In the genomic region with DNA sequence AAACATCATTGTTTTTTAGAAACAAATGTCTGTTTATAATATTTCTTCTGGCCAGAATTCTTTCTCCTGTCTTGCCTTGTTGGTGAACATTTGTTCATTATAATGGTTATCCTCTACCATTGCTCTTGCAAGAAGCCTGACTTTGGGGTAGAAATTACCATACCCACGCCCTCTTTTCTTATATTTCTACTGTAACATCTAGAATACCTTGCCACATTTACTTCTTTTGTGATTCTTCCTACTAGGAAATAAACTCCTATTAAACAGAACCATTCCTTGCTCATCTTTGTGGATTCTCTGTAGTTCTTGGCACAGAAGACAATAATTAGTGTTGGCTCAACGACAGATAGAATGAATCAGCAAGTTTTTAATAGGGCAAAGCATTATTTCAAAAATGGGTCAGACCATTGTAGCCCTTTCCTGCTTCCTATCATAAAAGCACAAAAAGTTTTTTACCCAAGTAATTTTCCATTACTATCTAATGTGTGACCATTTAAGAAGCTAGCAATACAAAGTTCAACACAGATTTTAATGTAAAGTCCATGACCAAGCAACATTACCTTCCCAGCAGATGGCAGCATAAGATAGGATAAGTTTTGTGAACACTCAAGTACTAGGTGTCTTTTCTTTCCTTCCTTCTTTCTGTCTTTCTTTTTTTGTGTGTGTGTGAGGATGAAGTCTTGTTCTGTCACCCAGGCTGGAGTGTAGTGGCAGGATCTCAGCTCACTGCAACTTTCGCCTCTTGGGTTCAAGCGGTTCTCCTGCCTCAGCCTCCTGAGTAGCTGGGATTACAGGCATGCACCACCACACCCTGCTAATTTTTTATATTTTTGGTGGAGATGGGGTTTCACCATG, we compare ENCODE assay signal across 8 cellular contexts.
DNase-seq lines count a peak whose midpoint lies in the region; ATAC-seq, FAIRE-seq and TF ChIP-seq lines count a peak whose summit lies in the region.

No MANE protein-coding gene starts in this region.

- H4K20me1 ChIP-seq in smooth muscle cell (ENCODE audit: low read depth), result no peaks in the 10 kb centered on the region

- peaks cover 2% of the 10 kb centered on the region; the same call in 1 of the 3 replicates for H3K9me3 ChIP-seq in A549
- no peaks in the 10 kb centered on the region for H3K9me3 ChIP-seq in adipocyte (ENCODE audit: control insufficient read depth, low read length)
- H3K9me3 ChIP-seq in right cardiac atrium (ENCODE audit: control insufficient read depth, low read length), result no peaks in the 10 kb centered on the region
- no peaks in the 10 kb centered on the region for H3K9me3 ChIP-seq in smooth muscle cell (replicated peaks; ENCODE audit: low read depth)

- peak; percentile 92 to 96 for ATAC-seq in A549
- peak; percentile 89 for ATAC-seq in GM18505 (IDR thresholded peaks at IDR 0.05; ENCODE audit: unreplicated experiment)
- ATAC-seq in HG03103 (IDR thresholded peaks at IDR 0.05; ENCODE audit: low read depth, unreplicated experiment), result peak; percentile 84
- ATAC-seq in right cardiac atrium, result peak; percentile 77 to 82

- POLR2A ChIA-PET in A549 (lab: Yijun Ruan, JAX), result no interaction called here

- WGBS in A549 (ENCODE audit: missing lambda C conversion rate), result 19% methylated on average over 4 of the region's 4 CpGs
- 60% methylated on average over 4 of the region's 4 CpGs for WGBS in right cardiac atrium
- 63% methylated on average over 4 of the region's 4 CpGs for WGBS in smooth muscle cell (ENCODE audit: low lambda C conversion rate)

- CTCF ChIA-PET in A549 (lab: Yijun Ruan, JAX), result interaction anchor here (0.7 to 5.1 kb wide), 36 partner anchors 9 to 1230 kb away, joined by 3 to 64 read pairs (median 4); no protein-coding TSS in a partner anchor

- 0 out of 5 replicates have a peak, but pooled peaks of 1 of the 2 experiments have one; percentile 8 for TF ChIP-seq EP300 in A549 (IDR thresholded peaks at IDR 0.05)

- DNase-seq in A549 (ENCODE audit: low read depth in 1 of 2, low spot score in 1 of 2) (peak; percentile 52 to 93), NCI-H2196 (lab: John Stamatoyannopoulos, UW; ENCODE audit: unreplicated experiment) (peak; percentile 77), adipocyte (ENCODE audit: low read depth) (peak; percentile 89), right cardiac atrium (no peak), smooth muscle cell (lab: John Stamatoyannopoulos, UW; ENCODE audit: unreplicated experiment) (no peak)
- DNase-seq in activated naive CD4-positive, alpha-beta T cell (lab: John Stamatoyannopoulos, UW), result no peak

- H3K4me3 ChIP-seq in A549 (no peak overlapping the region), adipocyte (ENCODE audit: low read length) (peak overlapping the region; percentile 7), right cardiac atrium (ENCODE audit: low read length) (no peak overlapping the region), smooth muscle cell (no peak overlapping the region)

- peak; percentile 98 for FAIRE-seq in A549 (lab: Jason Lieb, UNC)

- TF ChIP-seq CTCF in A549 (IDR thresholded peaks at IDR 0.05), result peak; percentile 96
- peak; percentile 86 for TF ChIP-seq CTCF in smooth muscle cell (IDR thresholded peaks at IDR 0.05; ENCODE audit: borderline replicate concordance, insufficient read depth, poor library complexity, severe bottlenecking)

- H2AFZ ChIP-seq in smooth muscle cell (ENCODE audit: low read depth), result peak overlapping the region; percentile 56

- peak; percentile 93 to 97 for TF ChIP-seq RAD21 in A549 (conservative IDR thresholded peaks at IDR 0.05 in 1 of 2, IDR thresholded peaks at IDR 0.05 in 1 of 2)

- H3K4me2 ChIP-seq in A549 (peak overlapping the region; percentile 59), smooth muscle cell (peak overlapping the region; percentile 52)

- no peaks in the 10 kb centered on the region for H3K36me3 ChIP-seq in adipocyte (ENCODE audit: control insufficient read depth, insufficient read depth, low read length, severe bottlenecking)
- no peaks in the 10 kb centered on the region for H3K36me3 ChIP-seq in smooth muscle cell (ENCODE audit: low read depth)

- intact Hi-C loops in right cardiac atrium (cut with DNase I), result loop anchor here in 3 of 4 donors (10.0 kb wide), 1 partner anchor 455 kb away; no protein-coding TSS in a partner anchor

- TF ChIP-seq POLR2A in A549 (IDR thresholded peaks at IDR 0.05; ENCODE audit: low read length) (no peak), GM18505 (IDR thresholded peaks at IDR 0.05; ENCODE audit: borderline replicate concordance, extremely low read depth, insufficient read depth, insufficient read length) (no peak)

- H3K27ac ChIP-seq in A549, result peak overlapping the region; percentile 76 to 85
- no peak overlapping the region for H3K27ac ChIP-seq in right cardiac atrium (ENCODE audit: low read length)
- H3K27ac ChIP-seq in smooth muscle cell (ENCODE audit: low read depth), result no peak overlapping the region

- peaks cover 23% of the 10 kb centered on the region for H3K4me1 ChIP-seq in A549
- H3K4me1 ChIP-seq in adipocyte (ENCODE audit: control insufficient read depth, insufficient read depth, low read length), result peaks cover 15% of the 10 kb centered on the region
- peaks cover 2% of the 10 kb centered on the region for H3K4me1 ChIP-seq in right cardiac atrium (ENCODE audit: control insufficient read depth, insufficient read depth, low read length)
- H3K4me1 ChIP-seq in smooth muscle cell (ENCODE audit: low read depth), result no peaks in the 10 kb centered on the region

- peak overlapping the region; percentile 67 for H3K9ac ChIP-seq in adipocyte (ENCODE audit: low read length)
- H3K9ac ChIP-seq in smooth muscle cell (ENCODE audit: low read depth), result no peak overlapping the region

- H3K79me2 ChIP-seq in smooth muscle cell (ENCODE audit: low read depth), result no peaks in the 10 kb centered on the region

- H3K27me3 ChIP-seq in adipocyte (replicated peaks; ENCODE audit: control insufficient read depth, insufficient read depth, low read length), result no peaks in the 10 kb centered on the region
- no peaks in the 10 kb centered on the region for H3K27me3 ChIP-seq in right cardiac atrium (ENCODE audit: control insufficient read depth, insufficient read depth)
- H3K27me3 ChIP-seq in smooth muscle cell (ENCODE audit: low read depth), result no peaks in the 10 kb centered on the region

- H3F3A ChIP-seq in smooth muscle cell (ENCODE audit: low read depth), result no peaks in the 10 kb centered on the region

TF ChIP-seq in A549, 52 proteins besides CTCF, POLR2A, EP300 and RAD21:
- TF ChIP-seq GATA3 (IDR thresholded peaks at IDR 0.05; ENCODE audit: borderline replicate concordance) (peak; percentile 43; the same call in 1 of the 2 replicates), MAFK (IDR thresholded peaks at IDR 0.05; ENCODE audit: partially characterized antibody) (peak; percentile 99), ZC3H11A (IDR thresholded peaks at IDR 0.05) (no peak), CEBPB (IDR thresholded peaks at IDR 0.05) (peak in 1 of 2 experiments; percentile 37; a peak in 1 of 4 replicates), EHF (CRISPR knock-in tag; IDR thresholded peaks at IDR 0.05) (0 out of 2 replicates have a peak, but pooled peaks have one; percentile 28), NFE2L2 (conservative IDR thresholded peaks at IDR 0.05; ENCODE audit: low read length) (peak; percentile 83), SREBF2 (IDR thresholded peaks at IDR 0.05) (no peak), JUN (IDR thresholded peaks at IDR 0.05) (peak in 1 of 2 experiments; percentile 31; a peak in 2 of 5 replicates), FOSL2 (IDR thresholded peaks at IDR 0.05) (no peak), FOSL2 (CRISPR knock-in tag; IDR thresholded peaks at IDR 0.05) (0 out of 2 replicates have a peak, but pooled peaks have one; percentile 24), SMC3 (IDR thresholded peaks at IDR 0.05) (peak; percentile 95), HOXB5 (CRISPR knock-in tag; IDR thresholded peaks at IDR 0.05) (no peak), ZFP36 (IDR thresholded peaks at IDR 0.05; ENCODE audit: borderline replicate concordance, partially characterized antibody) (no peak)
- TF ChIP-seq, protein P1, sequence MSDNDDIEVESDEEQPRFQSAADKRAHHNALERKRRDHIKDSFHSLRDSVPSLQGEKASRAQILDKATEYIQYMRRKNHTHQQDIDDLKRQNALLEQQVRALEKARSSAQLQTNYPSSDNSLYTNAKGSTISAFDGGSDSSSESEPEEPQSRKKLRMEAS (IDR thresholded peaks at IDR 0.05), result no peak

Comparison
In these comparisons a context has a peak if more than half of its experiments do, and no peak if none do; other contexts are left out.
1. DNase-seq: peak in A549 (2 of 2), NCI-H2196 (single experiment) and adipocyte (single experiment); none in right cardiac atrium (0 of 3), smooth muscle cell (single experiment) and activated naive CD4-positive, alpha-beta T cell (0 of 4).
2. H3K27ac ChIP-seq: peak in A549 (2 of 2); none in right cardiac atrium (single experiment) and smooth muscle cell (single experiment).
3. Peak in every context shown above with its lines, with median percentiles within 50 percentile points of each other: ATAC-seq.